16 cellular contexts compared by ENCODE assay signal in genomic region chr2:99804969-99805368, GRCh38.
A peak's percentile ranks its signal among the peaks of the same experiment; 100 is the strongest.
DNase-seq lines count a peak whose midpoint lies in the region; ATAC-seq, FAIRE-seq and TF ChIP-seq lines count a peak whose summit lies in the region.
"Had no signal": no experiment of that assay in that cellular context is flagged by ENCODE, and none has a peak within 500 bp of the region (broad histone marks: within the 10 kb centered on the region; RNA-seq: fewer than 3 reads in every experiment).

No MANE protein-coding gene starts in this region.

- DNase-seq in EH (ENCODE audit: low read depth) (peak; percentile 41), IMR-90 (peak; percentile 35), endothelial cell of umbilical vein (ENCODE audit: low read depth, low spot score) (no peak), mesenchymal stem cell (no peak), GF-D8 (lab: John Stamatoyannopoulos, UW) (no peak), NCI-H1436 treated with DMSO at 0.1 percent for 48 hours (lab: John Stamatoyannopoulos, UW) (no peak)
- DNase-seq: CD4-positive, CD25-positive, alpha-beta regulatory T cell; H7; KG1; MV-4-11; NCI-H1105 treated with DMSO at 0.1 percent for 48 hours; NCI-H1694; NCI-H446; SJCRH30 had no signal

- no peak overlapping the region for H2BK12ac ChIP-seq in mesenchymal stem cell (ENCODE audit: low read length in 2 of 2)

- H4K8ac ChIP-seq in IMR-90 (ENCODE audit: low read depth in 2 of 2, low read length in 2 of 2) (peak overlapping the region in 1 of 2 experiments; percentile 69; a peak in 1 of 4 replicates), mesenchymal stem cell (ENCODE audit: low read length) (no peak overlapping the region)

- H3K18ac ChIP-seq in IMR-90 (ENCODE audit: low read depth, low read length) (no peak overlapping the region; the same call in 1 of the 2 replicates), mesenchymal stem cell (ENCODE audit: low read depth in 1 of 2, low read length in 2 of 2) (no peak overlapping the region)

- no CpG with 5 or more reads among the region's 1 CpG for WGBS in IMR-90 (ENCODE audit: extremely low coverage in 2 of 2, insufficient read length in 1 of 2), 2 experiments
- WGBS in mesenchymal stem cell, result no CpG with 5 or more reads among the region's 1 CpG

- no peak for TF ChIP-seq RAD21 in IMR-90 (IDR thresholded peaks at IDR 0.05; ENCODE audit: low read length)

- H3K9ac ChIP-seq in IMR-90 (ENCODE audit: low read depth, low read length) (no peak overlapping the region), endothelial cell of umbilical vein (replicated peaks; ENCODE audit: extremely low read depth, insufficient read depth, low read length) (no peak overlapping the region), mesenchymal stem cell (ENCODE audit: low read length) (no peak overlapping the region)

- H3K27me3 ChIP-seq in IMR-90 (ENCODE audit: control insufficient read depth, insufficient read depth, low read length) (no peaks in the 10 kb centered on the region), endothelial cell of umbilical vein (ENCODE audit: control insufficient read depth in 2 of 2, insufficient read depth in 2 of 2, low read length in 2 of 2) (peaks cover 0 to 5% of the 10 kb centered on the region in 2 experiments), mesenchymal stem cell (ENCODE audit: control insufficient read depth in 1 of 2, insufficient read depth in 1 of 2, low read length in 2 of 2) (peaks cover 0 to 11% of the 10 kb centered on the region in 2 experiments)
- H3K27me3 ChIP-seq: SJCRH30 had no signal

- peaks cover 15% of the 10 kb centered on the region for H3K4me1 ChIP-seq in IMR-90 (ENCODE audit: control insufficient read depth, insufficient read depth, low read length)
- no peaks in the 10 kb centered on the region for H3K4me1 ChIP-seq in endothelial cell of umbilical vein (ENCODE audit: control insufficient read depth, extremely low read depth, insufficient read depth, low read length)
- H3K4me1 ChIP-seq in mesenchymal stem cell (ENCODE audit: control insufficient read depth, insufficient read depth, low read depth, low read length), result peaks cover 17% of the 10 kb centered on the region
- H3K4me1 ChIP-seq: SJCRH30 had no signal

- peak overlapping the region; percentile 19; the same call in 1 of the 2 replicates for H3K4ac ChIP-seq in IMR-90 (ENCODE audit: low read depth, low read length)
- H3K4ac ChIP-seq in mesenchymal stem cell (ENCODE audit: low read depth in 1 of 2, low read length in 2 of 2), result no peak overlapping the region

- no peak overlapping the region for H3K56ac ChIP-seq in IMR-90 (ENCODE audit: extremely low read depth, insufficient read depth, low read length)

- CTCF ChIA-PET in IMR-90 (lab: Yijun Ruan, JAX), result no interaction called here
- CTCF ChIA-PET in endothelial cell of umbilical vein (lab: Charles Lee), result no interaction called here

- FAIRE-seq in endothelial cell of umbilical vein (lab: Jason Lieb, UNC), result no peak
- FAIRE-seq: GM19239 had no signal

- H3K14ac ChIP-seq in IMR-90 (replicated peaks; ENCODE audit: low read depth, low read length), result no peak overlapping the region
- H3K14ac ChIP-seq in mesenchymal stem cell (ENCODE audit: low read length in 2 of 2), result no peak overlapping the region

- H2AK5ac ChIP-seq in IMR-90 (ENCODE audit: low read depth, low read length) (no peak overlapping the region), mesenchymal stem cell (ENCODE audit: low read length, severe bottlenecking) (no peak overlapping the region)

- H3K36me3 ChIP-seq in IMR-90 (ENCODE audit: control insufficient read depth, insufficient read depth, low read length) (no peaks in the 10 kb centered on the region), endothelial cell of umbilical vein (ENCODE audit: control insufficient read depth in 2 of 2, extremely low read depth in 1 of 2, insufficient read depth in 2 of 2, low read length in 2 of 2) (no peaks in the 10 kb centered on the region), mesenchymal stem cell (ENCODE audit: control insufficient read depth in 1 of 2, insufficient read depth in 2 of 2, low read depth in 1 of 2, low read length in 2 of 2) (no peaks in the 10 kb centered on the region)
- H3K36me3 ChIP-seq: SJCRH30 had no signal

- H4K20me1 ChIP-seq in IMR-90 (ENCODE audit: insufficient read depth, low read length) (no peaks in the 10 kb centered on the region), endothelial cell of umbilical vein (replicated peaks; ENCODE audit: control insufficient read depth, extremely low read depth, insufficient read depth, low read length) (no peaks in the 10 kb centered on the region)

- peak overlapping the region; percentile 89; the same call in 1 of the 2 replicates for H2BK120ac ChIP-seq in IMR-90 (ENCODE audit: low read depth, low read length)
- H2BK120ac ChIP-seq in mesenchymal stem cell (ENCODE audit: low read depth, low read length), result no peak overlapping the region

- TF ChIP-seq POLR2A in IMR-90 (IDR thresholded peaks at IDR 0.05; ENCODE audit: low read depth, low read length), result no peak
- TF ChIP-seq POLR2A in endothelial cell of umbilical vein (IDR thresholded peaks at IDR 0.05; ENCODE audit: low read depth, low read length), result no peak

- BruUV-seq in IMR-90 (replicated peaks; lab: Mats Ljungman, UMichigan) (no TSS peak), endothelial cell of umbilical vein (replicated peaks; lab: Mats Ljungman, UMichigan) (no TSS peak)

- intact Hi-C loops in IMR-90 (cut with micrococcal nuclease) (no loop called here), endothelial cell of umbilical vein (cut with micrococcal nuclease) (no loop called here)

- H3K9me3 ChIP-seq in IMR-90 (ENCODE audit: control insufficient read depth, insufficient read depth, low read length) (no peaks in the 10 kb centered on the region; the same call in 1 of the 2 replicates), endothelial cell of umbilical vein (replicated peaks; ENCODE audit: control insufficient read depth, insufficient read depth, low read length) (no peaks in the 10 kb centered on the region), mesenchymal stem cell (ENCODE audit: control insufficient read depth, low read length) (peaks cover 2% of the 10 kb centered on the region)
- H3K9me3 ChIP-seq: SJCRH30 had no signal

- H2BK5ac ChIP-seq in IMR-90 (ENCODE audit: low read depth, low read length, poor library complexity, severe bottlenecking), result peak overlapping the region; percentile 72
- no peak overlapping the region for H2BK5ac ChIP-seq in mesenchymal stem cell (ENCODE audit: low read depth, low read length, poor library complexity, severe bottlenecking)

- H2BK20ac ChIP-seq in IMR-90 (ENCODE audit: low read depth, low read length), result peak overlapping the region; percentile 73

- H3K79me2 ChIP-seq in endothelial cell of umbilical vein (ENCODE audit: control insufficient read depth, insufficient read depth, low read length), result no peaks in the 10 kb centered on the region

- H4K91ac ChIP-seq in IMR-90 (ENCODE audit: insufficient read depth, low read depth, low read length) (no peak overlapping the region; the same call in 1 of the 2 replicates), mesenchymal stem cell (ENCODE audit: low read length) (no peak overlapping the region)

- in situ Hi-C loops in IMR-90 (cut with MboI; ENCODE audit: low sequenced_read_pairs), result no loop called here

- dilution Hi-C loops in IMR-90 (cut with HindIII; ENCODE audit: low sequenced_read_pairs, unreplicated experiment), result no loop called here
- dilution Hi-C loops in endothelial cell of umbilical vein (cut with MboI; ENCODE audit: extremely low pct_ligation_motif_present, low sequenced_read_pairs), result no loop called here

- POLR2A ChIA-PET in IMR-90 (lab: Charles Lee; ENCODE audit: unreplicated experiment) (no interaction called here), endothelial cell of umbilical vein (lab: Charles Lee) (no interaction called here)

- H4K5ac ChIP-seq in IMR-90 (ENCODE audit: low read depth, low read length), result no peak overlapping the region; the same call in 1 of the 2 replicates

- ATAC-seq in IMR-90 (ENCODE audit: low read depth), result no peak
- no peak for ATAC-seq in HG03280 (IDR thresholded peaks at IDR 0.05; ENCODE audit: unreplicated experiment)

- H2AK9ac ChIP-seq in IMR-90 (replicated peaks; ENCODE audit: low read depth, low read length, poor library complexity), result no peak overlapping the region

- H3K9me1 ChIP-seq in IMR-90 (ENCODE audit: insufficient read depth, low read length) (peaks cover 18% of the 10 kb centered on the region), endothelial cell of umbilical vein (replicated peaks; ENCODE audit: control insufficient read depth, extremely low read depth, insufficient read depth, low read length) (no peaks in the 10 kb centered on the region)

- H3K23ac ChIP-seq in IMR-90 (ENCODE audit: low read depth, low read length) (peak overlapping the region; percentile 23; the same call in 1 of the 2 replicates), mesenchymal stem cell (ENCODE audit: low read length in 2 of 2) (no peak overlapping the region)

- no peak overlapping the region for H2AFZ ChIP-seq in IMR-90 (replicated peaks; ENCODE audit: low read length, poor library complexity)
- no peak overlapping the region for H2AFZ ChIP-seq in endothelial cell of umbilical vein (ENCODE audit: low read depth, low read length)
- no peak overlapping the region for H2AFZ ChIP-seq in mesenchymal stem cell (ENCODE audit: low read depth, low read length)

- peaks cover 20 to 39% of the 10 kb centered on the region in 2 experiments for H3K79me1 ChIP-seq in IMR-90 (ENCODE audit: low read depth in 1 of 2, low read length in 2 of 2)
- peaks cover 10% of the 10 kb centered on the region for H3K79me1 ChIP-seq in mesenchymal stem cell (replicated peaks; ENCODE audit: low read length, poor library complexity, severe bottlenecking)

- no peak overlapping the region for H3K27ac ChIP-seq in IMR-90 (ENCODE audit: insufficient read depth, low read length)
- no peak overlapping the region for H3K27ac ChIP-seq in endothelial cell of umbilical vein (ENCODE audit: insufficient read depth, low read depth, low read length)
- H3K27ac ChIP-seq in mesenchymal stem cell (ENCODE audit: low read length, poor library complexity, severe bottlenecking), result peak overlapping the region; percentile 41
- H3K27ac ChIP-seq: SJCRH30 had no signal

- H3K4me2 ChIP-seq in IMR-90 (ENCODE audit: low read depth, low read length) (no peak overlapping the region), endothelial cell of umbilical vein (ENCODE audit: insufficient read depth, low read length) (no peak overlapping the region), mesenchymal stem cell (ENCODE audit: low read length, poor library complexity, severe bottlenecking) (no peak overlapping the region)

- no peak overlapping the region for H3K4me3 ChIP-seq in IMR-90 (ENCODE audit: insufficient read depth, low read depth, low read length)
- H3K4me3 ChIP-seq in endothelial cell of umbilical vein (replicated peaks in 1 of 3; ENCODE audit: insufficient read depth in 1 of 3, low read depth in 1 of 3, low read length in 3 of 3), result no peak overlapping the region
- H3K4me3 ChIP-seq in mesenchymal stem cell (ENCODE audit: insufficient read depth in 1 of 2, low read depth in 1 of 2, low read length in 2 of 2), result no peak overlapping the region
- H3K4me3 ChIP-seq: SJCRH30 had no signal

- H2BK15ac ChIP-seq in IMR-90 (ENCODE audit: low read depth, low read length), result no peak overlapping the region
- no peak overlapping the region for H2BK15ac ChIP-seq in mesenchymal stem cell (ENCODE audit: low read depth, poor library complexity, severe bottlenecking)

- TF ChIP-seq CTCF in IMR-90 (conservative IDR thresholded peaks at IDR 0.05; ENCODE audit: low read depth, low read length), result no peak
- TF ChIP-seq CTCF in endothelial cell of umbilical vein (IDR thresholded peaks at IDR 0.05; ENCODE audit: extremely low read depth in 1 of 2, insufficient read depth in 1 of 2, low read depth in 1 of 2, low read length in 2 of 2), result no peak

Comparison
In these comparisons a context has a peak if more than half of its experiments do, and no peak if none do; other contexts are left out.
1. DNase-seq: peak in EH (single experiment) and IMR-90 (single experiment); none in endothelial cell of umbilical vein (single experiment), mesenchymal stem cell (single experiment), GF-D8 (single experiment) and NCI-H1436 treated with DMSO at 0.1 percent for 48 hours (single experiment).